ENCODE assay signal across 8 cellular contexts in the genomic region with DNA sequence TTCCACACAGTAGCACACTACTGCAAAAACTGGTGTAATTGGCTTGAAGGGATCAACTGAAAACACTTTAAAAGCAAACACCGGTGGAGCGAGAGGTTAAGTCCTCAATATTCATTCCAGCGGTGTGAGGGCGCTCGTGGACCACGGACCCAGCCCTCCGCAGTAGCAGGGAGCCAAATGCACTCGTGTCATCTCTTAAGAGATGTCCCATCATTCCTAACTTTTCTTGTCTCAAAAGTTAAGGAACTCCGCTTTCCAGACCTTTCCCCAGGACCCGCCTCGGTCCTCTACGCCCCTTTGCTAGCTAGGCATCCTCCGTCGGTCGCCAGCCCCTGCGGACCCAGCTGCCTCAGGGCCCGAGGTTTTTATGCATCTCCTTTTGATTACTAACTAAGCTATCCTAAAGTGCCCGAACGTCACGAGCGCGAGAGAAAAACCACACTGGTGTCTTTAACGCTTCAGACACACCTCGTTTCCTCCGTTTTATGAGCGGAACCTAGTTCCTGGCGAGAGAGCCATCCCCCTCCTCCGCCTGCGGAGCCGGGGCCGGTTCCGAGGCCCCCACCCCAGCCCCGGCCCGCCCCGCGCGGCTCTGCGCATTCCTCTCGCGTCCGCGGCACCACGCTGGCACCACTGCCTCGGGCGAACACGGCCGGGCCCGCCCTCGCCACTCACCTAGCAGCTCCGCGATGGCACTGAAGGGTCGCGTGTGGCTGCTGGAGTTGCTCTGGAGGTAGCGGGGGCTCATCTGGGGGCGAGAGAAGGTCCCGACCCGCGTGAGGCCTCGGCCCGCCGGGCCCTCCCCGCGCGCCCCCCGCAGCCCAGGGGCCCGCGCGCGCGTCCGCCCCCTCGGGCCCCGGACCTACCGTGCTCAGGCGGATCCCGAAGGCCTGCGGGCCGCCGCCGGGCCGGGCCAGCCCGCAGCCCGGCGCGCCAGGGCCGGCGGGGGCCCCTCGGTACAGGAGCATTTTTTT. TPM values are rescaled to one million over a fixed set of nuclear protein-coding genes. Genes with fewer than 3 reads are reported as not detected.
A peak's percentile ranks its signal among the peaks of the same experiment; 100 is the strongest.
DNase-seq lines count a peak whose midpoint lies in the region; ATAC-seq and TF ChIP-seq lines count a peak whose summit lies in the region.

No MANE protein-coding gene starts in this region.

- DNase-seq in COLO829 (ENCODE audit: low spot score) (peak; percentile 11), HuH-7.5 (ENCODE audit: low spot score) (peak; percentile 10), SJSA1 (ENCODE audit: low read depth in 1 of 2, low spot score in 2 of 2) (peak; percentile 47), adipocyte (ENCODE audit: low read depth) (peak; percentile 73), heart left ventricle (peak; percentile 29 to 60 (median 44)), pons (ENCODE audit: low spot score) (peak; percentile 47), kidney glomerular epithelial cell (lab: John Stamatoyannopoulos, UW) (no peak)

- H3K9me3 ChIP-seq in SJSA1 (replicated peaks) (no peaks in the 10 kb centered on the region), adipocyte (ENCODE audit: control insufficient read depth, low read length) (peaks cover 8% of the 10 kb centered on the region), heart left ventricle (peaks cover 0 to 4% (median 0%) of the 10 kb centered on the region in 12 donors)

- H3K27me3 ChIP-seq in SJSA1 (replicated peaks) = no peaks in the 10 kb centered on the region
- H3K27me3 ChIP-seq in adipocyte (replicated peaks; ENCODE audit: control insufficient read depth, insufficient read depth, low read length) = peaks cover 8% of the 10 kb centered on the region
- peaks cover 0 to 12% (median 0%) of the 10 kb centered on the region in 9 donors for H3K27me3 ChIP-seq in heart left ventricle

- peak; percentile 8 to 60 (median 43) for TF ChIP-seq CTCF in heart left ventricle (IDR thresholded peaks at IDR 0.05)

- no peak for TF ChIP-seq POLR2A in heart left ventricle (IDR thresholded peaks at IDR 0.05)

- intact Hi-C loops in heart left ventricle (cut with DNase I) = no loop called here

- 0 to 41% (median 20%) methylated on average over 32 to 88 of the region's 88 CpGs for WGBS in heart left ventricle, 4 donors

- no peak overlapping the region for H3K27ac ChIP-seq in SJSA1
- H3K27ac ChIP-seq in heart left ventricle = peak overlapping the region in 9 of 12 donors; percentile 33 to 83 (median 63)

- 0 out of 2 replicates have a peak, but pooled peaks cover 4% of the 10 kb centered on the region for H3K4me1 ChIP-seq in SJSA1 (replicated peaks)
- H3K4me1 ChIP-seq in adipocyte (ENCODE audit: control insufficient read depth, insufficient read depth, low read length) = peaks cover 4% of the 10 kb centered on the region
- peaks cover 0 to 8% (median 0%) of the 10 kb centered on the region in 12 donors for H3K4me1 ChIP-seq in heart left ventricle

- peak overlapping the region; percentile 67 for H3K4me3 ChIP-seq in SJSA1
- H3K4me3 ChIP-seq in adipocyte (ENCODE audit: low read length) = peak overlapping the region; percentile 85
- peak overlapping the region; percentile 37 to 85 (median 64) for H3K4me3 ChIP-seq in heart left ventricle

- H3K36me3 ChIP-seq in SJSA1 = no peaks in the 10 kb centered on the region
- H3K36me3 ChIP-seq in adipocyte (ENCODE audit: control insufficient read depth, insufficient read depth, low read length, severe bottlenecking) = no peaks in the 10 kb centered on the region
- no peaks in the 10 kb centered on the region for H3K36me3 ChIP-seq in heart left ventricle

- H3K9ac ChIP-seq in adipocyte (ENCODE audit: low read length) = peak overlapping the region; percentile 75

- ATAC-seq in GM21390 (IDR thresholded peaks at IDR 0.05; ENCODE audit: unreplicated experiment) (peak; percentile 44), heart left ventricle (peak; percentile 57 to 75 (median 70))

RNA-seq across cellular contexts. Expression of gene MORC4, which starts 0.7 kb away (rescaled TPM):
- 28.7 and 34.5 TPM in 2 replicates for total RNA-seq in SJSA1 (2014; rRNA removed; shearing (Covaris generic))
- 1 to 10 TPM; 1.7 to 6.5 (median 2.8) TPM for total RNA-seq in heart left ventricle
- polyA plus RNA-seq in heart left ventricle = 1 to 10 TPM; 1.0 to 4.0 TPM
